Comparison of ENCODE assay signal across 16 cellular contexts in the genomic region with DNA sequence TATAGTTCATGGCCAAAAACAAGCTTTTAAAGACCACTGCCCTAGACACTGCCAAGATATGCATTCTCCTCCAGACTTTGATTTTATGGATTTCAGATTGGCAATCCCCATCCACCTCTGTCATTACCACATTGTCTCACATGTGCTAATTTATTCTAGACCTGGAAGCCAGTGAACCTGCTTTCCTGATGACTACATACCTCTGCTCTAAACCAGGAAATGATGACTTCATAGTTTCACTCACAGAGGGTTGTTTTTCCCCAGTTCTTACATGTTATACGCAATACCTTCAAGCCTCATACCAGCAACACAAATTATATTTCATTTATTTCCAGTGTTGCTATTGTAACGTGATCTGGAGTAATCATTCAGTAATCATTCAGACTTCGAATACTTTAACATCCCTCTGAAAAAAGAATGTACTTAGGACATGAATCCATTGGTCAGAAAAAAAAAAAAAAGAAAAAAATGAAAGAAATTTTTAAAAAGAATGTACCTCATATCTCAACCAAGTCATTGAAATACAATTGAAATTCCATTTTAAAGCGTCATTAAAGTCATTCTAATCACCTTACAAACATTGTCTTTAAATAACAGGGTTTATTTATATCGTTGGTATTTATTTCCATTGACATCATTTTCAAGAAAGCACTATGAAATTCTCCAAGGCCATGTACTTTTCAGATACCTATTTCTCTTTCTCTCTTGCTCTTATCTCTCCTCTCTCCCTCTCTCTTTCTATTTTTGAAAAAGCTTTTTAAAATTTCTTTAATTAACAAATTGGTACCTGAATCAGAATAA. TPM values are rescaled to one million over a fixed set of nuclear protein-coding genes. Genes with fewer than 3 reads are reported as not detected.
DNase-seq lines count a peak whose midpoint lies in the region; ATAC-seq and TF ChIP-seq lines count a peak whose summit lies in the region.
"Had no signal": no experiment of that assay in that cellular context is flagged by ENCODE, and none has a peak within 500 bp of the region (broad histone marks: within the 10 kb centered on the region; RNA-seq: fewer than 3 reads in every experiment).

No MANE protein-coding gene starts in this region.

- DNase-seq in A172 (ENCODE audit: low spot score) (peak; percentile 19), NCI-H226 (peak; percentile 32), fibroblast of pulmonary artery (ENCODE audit: low read depth) (peak; percentile 51), SK-N-SH (no peak), NCI-H128 (lab: John Stamatoyannopoulos, UW; ENCODE audit: unreplicated experiment) (no peak)
- no peak for DNase-seq in stimulated activated CD4-positive, alpha-beta T cell treated with anti-CD3 and anti-CD28 coated beads, Interleukin-1b, Interleukin-23, amount 100 ng/mL, for 48 hours
- DNase-seq: activated CD4-positive, alpha-beta T cell treated with anti-CD3 and anti-CD28 coated beads, Interleukin-2, amount 10 ng/mL, durations not matched to agents 7 days and 5 days; activated effector memory CD4-positive, alpha-beta T cell treated with Interleukin-2 at 50 U/mL for 16 hours; DMS79; immature natural killer cell; MV-4-11; NCI-H2227 treated with DMSO at 0.1 percent for 48 hours; psoas muscle; stimulated activated CD4-positive, alpha-beta T cell treated with anti-CD3 and anti-CD28 coated beads, Interleukin-2, amount 100 ng/mL, for 48 hours had no signal

- POLR2A ChIA-PET in SK-N-SH (lab: Yijun Ruan, JAX): no interaction called here

- H3K9me3 ChIP-seq in SK-N-SH: no peaks in the 10 kb centered on the region
- H3K9me3 ChIP-seq: psoas muscle had no signal

- TF ChIP-seq CTCF in fibroblast of pulmonary artery (IDR thresholded peaks at IDR 0.05; ENCODE audit: low read length, missing control alignments): no peak
- no peak for TF ChIP-seq CTCF in SK-N-SH (IDR thresholded peaks at IDR 0.05)

- no peaks in the 10 kb centered on the region for H3K27me3 ChIP-seq in SK-N-SH (ENCODE audit: insufficient read depth)

- H3K9ac ChIP-seq in SK-N-SH: no peak overlapping the region

- H3K36me3 ChIP-seq in SK-N-SH (replicated peaks in 1 of 2; ENCODE audit: control insufficient read depth in 1 of 2, insufficient read depth in 2 of 2, low read length in 1 of 2): no peaks in the 10 kb centered on the region

- CTCF ChIA-PET in SK-N-SH (lab: Yijun Ruan, JAX): no interaction called here

- TF ChIP-seq EP300 in SK-N-SH (IDR thresholded peaks at IDR 0.05; ENCODE audit: borderline replicate concordance in 1 of 2, low read depth in 1 of 2, low read length in 1 of 2): no peak

- no peak overlapping the region for H2AFZ ChIP-seq in SK-N-SH (ENCODE audit: low read depth)

- no peaks in the 10 kb centered on the region for H3K79me2 ChIP-seq in SK-N-SH (ENCODE audit: insufficient read depth)

- no peaks in the 10 kb centered on the region for H4K20me1 ChIP-seq in SK-N-SH (ENCODE audit: insufficient read depth)

- H3K4me3 ChIP-seq in fibroblast of pulmonary artery (replicated peaks; ENCODE audit: low read depth, low read length) (no peak overlapping the region), SK-N-SH (ENCODE audit: low read depth in 2 of 2, low read length in 1 of 2) (no peak overlapping the region)
- H3K4me3 ChIP-seq: psoas muscle had no signal

- H3K27ac ChIP-seq in SK-N-SH (ENCODE audit: low read depth in 2 of 2, low read length in 1 of 2): no peak overlapping the region
- H3K27ac ChIP-seq: psoas muscle had no signal

- TF ChIP-seq RAD21 in SK-N-SH (IDR thresholded peaks at IDR 0.05; ENCODE audit: low read length): no peak

- H3K9me2 ChIP-seq in SK-N-SH: no peaks in the 10 kb centered on the region

- WGBS in SK-N-SH (ENCODE audit: low lambda C conversion rate): 78% methylated on average over 5 of the region's 5 CpGs

- ATAC-seq in GM18870 (IDR thresholded peaks at IDR 0.05; ENCODE audit: unreplicated experiment) (peak; percentile 58), GM19452 (IDR thresholded peaks at IDR 0.05; ENCODE audit: unreplicated experiment) (no peak)
- ATAC-seq: psoas muscle had no signal

- H3F3A ChIP-seq in SK-N-SH (replicated peaks; ENCODE audit: insufficient read depth): no peaks in the 10 kb centered on the region

- H3K4me1 ChIP-seq in SK-N-SH (ENCODE audit: control insufficient read depth in 1 of 2, insufficient read depth in 2 of 2, low read depth in 1 of 2, low read length in 1 of 2): no peaks in the 10 kb centered on the region
- H3K4me1 ChIP-seq: psoas muscle had no signal

- H3K4me2 ChIP-seq in SK-N-SH: no peak overlapping the region

TF ChIP-seq in SK-N-SH, 30 proteins besides CTCF, POLR2A, EP300 and RAD21:
- TF ChIP-seq, protein P1, sequence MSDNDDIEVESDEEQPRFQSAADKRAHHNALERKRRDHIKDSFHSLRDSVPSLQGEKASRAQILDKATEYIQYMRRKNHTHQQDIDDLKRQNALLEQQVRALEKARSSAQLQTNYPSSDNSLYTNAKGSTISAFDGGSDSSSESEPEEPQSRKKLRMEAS (IDR thresholded peaks at IDR 0.05; ENCODE audit: low read depth): no peak
- TF ChIP-seq EZH2phosphoT487 (IDR thresholded peaks at IDR 0.05; ENCODE audit: borderline replicate concordance, low read depth): no peak
- TF ChIP-seq SIN3A (IDR thresholded peaks at IDR 0.05; ENCODE audit: borderline replicate concordance, low read depth, low read length): no peak
- TF ChIP-seq NRF1 (IDR thresholded peaks at IDR 0.05; ENCODE audit: low read depth, low read length): no peak
- no peak for TF ChIP-seq RCOR1 (IDR thresholded peaks at IDR 0.05; ENCODE audit: low read length)
- TF ChIP-seq, protein P2, sequence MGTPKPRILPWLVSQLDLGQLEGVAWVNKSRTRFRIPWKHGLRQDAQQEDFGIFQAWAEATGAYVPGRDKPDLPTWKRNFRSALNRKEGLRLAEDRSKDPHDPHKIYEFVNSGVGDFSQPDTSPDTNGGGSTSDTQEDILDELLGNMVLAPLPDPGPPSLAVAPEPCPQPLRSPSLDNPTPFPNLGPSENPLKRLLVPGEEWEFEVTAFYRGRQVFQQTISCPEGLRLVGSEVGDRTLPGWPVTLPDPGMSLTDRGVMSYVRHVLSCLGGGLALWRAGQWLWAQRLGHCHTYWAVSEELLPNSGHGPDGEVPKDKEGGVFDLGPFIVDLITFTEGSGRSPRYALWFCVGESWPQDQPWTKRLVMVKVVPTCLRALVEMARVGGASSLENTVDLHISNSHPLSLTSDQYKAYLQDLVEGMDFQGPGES (IDR thresholded peaks at IDR 0.05; ENCODE audit: low read depth, low read length): no peak
- no peak for TF ChIP-seq NFIC (IDR thresholded peaks at IDR 0.05; ENCODE audit: borderline replicate concordance)
- no peak for TF ChIP-seq TCF12 (IDR thresholded peaks at IDR 0.05)
- TF ChIP-seq, protein P3, sequence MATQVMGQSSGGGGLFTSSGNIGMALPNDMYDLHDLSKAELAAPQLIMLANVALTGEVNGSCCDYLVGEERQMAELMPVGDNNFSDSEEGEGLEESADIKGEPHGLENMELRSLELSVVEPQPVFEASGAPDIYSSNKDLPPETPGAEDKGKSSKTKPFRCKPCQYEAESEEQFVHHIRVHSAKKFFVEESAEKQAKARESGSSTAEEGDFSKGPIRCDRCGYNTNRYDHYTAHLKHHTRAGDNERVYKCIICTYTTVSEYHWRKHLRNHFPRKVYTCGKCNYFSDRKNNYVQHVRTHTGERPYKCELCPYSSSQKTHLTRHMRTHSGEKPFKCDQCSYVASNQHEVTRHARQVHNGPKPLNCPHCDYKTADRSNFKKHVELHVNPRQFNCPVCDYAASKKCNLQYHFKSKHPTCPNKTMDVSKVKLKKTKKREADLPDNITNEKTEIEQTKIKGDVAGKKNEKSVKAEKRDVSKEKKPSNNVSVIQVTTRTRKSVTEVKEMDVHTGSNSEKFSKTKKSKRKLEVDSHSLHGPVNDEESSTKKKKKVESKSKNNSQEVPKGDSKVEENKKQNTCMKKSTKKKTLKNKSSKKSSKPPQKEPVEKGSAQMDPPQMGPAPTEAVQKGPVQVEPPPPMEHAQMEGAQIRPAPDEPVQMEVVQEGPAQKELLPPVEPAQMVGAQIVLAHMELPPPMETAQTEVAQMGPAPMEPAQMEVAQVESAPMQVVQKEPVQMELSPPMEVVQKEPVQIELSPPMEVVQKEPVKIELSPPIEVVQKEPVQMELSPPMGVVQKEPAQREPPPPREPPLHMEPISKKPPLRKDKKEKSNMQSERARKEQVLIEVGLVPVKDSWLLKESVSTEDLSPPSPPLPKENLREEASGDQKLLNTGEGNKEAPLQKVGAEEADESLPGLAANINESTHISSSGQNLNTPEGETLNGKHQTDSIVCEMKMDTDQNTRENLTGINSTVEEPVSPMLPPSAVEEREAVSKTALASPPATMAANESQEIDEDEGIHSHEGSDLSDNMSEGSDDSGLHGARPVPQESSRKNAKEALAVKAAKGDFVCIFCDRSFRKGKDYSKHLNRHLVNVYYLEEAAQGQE (IDR thresholded peaks at IDR 0.05; ENCODE audit: low read depth, low read length): no peak
- no peak for TF ChIP-seq ELF1 (IDR thresholded peaks at IDR 0.05)
- TF ChIP-seq, protein P4, sequence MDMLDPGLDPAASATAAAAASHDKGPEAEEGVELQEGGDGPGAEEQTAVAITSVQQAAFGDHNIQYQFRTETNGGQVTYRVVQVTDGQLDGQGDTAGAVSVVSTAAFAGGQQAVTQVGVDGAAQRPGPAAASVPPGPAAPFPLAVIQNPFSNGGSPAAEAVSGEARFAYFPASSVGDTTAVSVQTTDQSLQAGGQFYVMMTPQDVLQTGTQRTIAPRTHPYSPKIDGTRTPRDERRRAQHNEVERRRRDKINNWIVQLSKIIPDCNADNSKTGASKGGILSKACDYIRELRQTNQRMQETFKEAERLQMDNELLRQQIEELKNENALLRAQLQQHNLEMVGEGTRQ (IDR thresholded peaks at IDR 0.05; ENCODE audit: borderline replicate concordance, low read depth, low read length): no peak

RNA-seq across cellular contexts. Expression of a gene that starts 33.4 kb away (rescaled TPM):
- 10.4 and 11.5 TPM in 2 replicates for total RNA-seq in A172 (2014; rRNA removed; shearing (Covaris generic))
- polyA plus RNA-seq in SK-N-SH (2012; rRNA removed): 2.7 and 3.9 TPM in 2 replicates
- 2.9 and 3.2 TPM in 2 replicates for polyA plus RNA-seq in SK-N-SH (2012; cell fraction: cytosol; rRNA removed)
- polyA plus RNA-seq in SK-N-SH (2012; cell fraction: nucleus; rRNA removed): 1.5 and 3.4 TPM in 2 replicates

Comparison
In these comparisons a context has a peak if more than half of its experiments do, and no peak if none do; other contexts are left out.
1. DNase-seq: peak in A172 (single experiment), NCI-H226 (single experiment) and fibroblast of pulmonary artery (single experiment); none in SK-N-SH (single experiment), stimulated activated CD4-positive, alpha-beta T cell treated with anti-CD3 and anti-CD28 coated beads, Interleukin-1b, Interleukin-23, amount 100 ng/mL, for 48 hours (single experiment) and NCI-H128 (single experiment).